Comparison of ENCODE assay signal across 33 cellular contexts in genomic region chr2:35125278-35125677, GRCh38.
"Had no signal": no experiment of that assay in that cellular context is flagged by ENCODE, and none has a peak within 500 bp of the region (broad histone marks: within the 10 kb centered on the region; RNA-seq: fewer than 3 reads in every experiment).

No MANE protein-coding gene starts in this region.

- H3K4me3 ChIP-seq: adrenal gland, body of pancreas, breast epithelium had no signal

- H3K4me1 Mint-ChIP-seq: activated B cell treated with CpG ODN at 0.5 μM for 24 hours; activated CD4-positive, alpha-beta T cell treated with anti-CD3 and anti-CD28 coated beads, Interleukin-2, amount 10 ng/mL, durations not matched to agents 24 days and 14 days; activated naive CD8-positive, alpha-beta T cell treated with anti-CD3 and anti-CD28 coated beads for 36 hours; activated T-helper 17 cell treated with anti-CD3 and anti-CD28 coated beads, Interleukin-2, amount 50 U/mL, for 72 hours; T-helper 17 cell had no signal

- H3K27me3 Mint-ChIP-seq: activated B cell treated with CpG ODN at 0.5 μM for 24 hours; activated CD4-positive, alpha-beta memory T cell treated with anti-CD3 and anti-CD28 coated beads for 36 hours; activated CD4-positive, alpha-beta T cell treated with anti-CD3 and anti-CD28 coated beads, Interleukin-2, amount 10 ng/mL, durations not matched to agents 24 days and 14 days; activated CD8-positive, alpha-beta T cell treated with anti-CD3 and anti-CD28 coated beads for 36 hours; activated naive CD8-positive, alpha-beta T cell treated with anti-CD3 and anti-CD28 coated beads for 36 hours; activated T-helper 17 cell treated with anti-CD3 and anti-CD28 coated beads, Interleukin-2, amount 50 U/mL, for 72 hours; T-helper 17 cell had no signal

- ATAC-seq: activated CD8-positive, alpha-beta T cell treated with anti-CD3 and anti-CD28 coated beads for 36 hours; activated naive CD4-positive, alpha-beta T cell treated with anti-CD3 and anti-CD28 coated beads, Interleukin-2, amount 50 U/mL, for 72 hours; activated T-cell treated with anti-CD3 and anti-CD28 coated beads, Interleukin-2, amount 50 U/mL, for 4 hours; activated T-cell treated with anti-CD3 and anti-CD28 coated beads, Interleukin-2, amount 50 U/mL, for 72 hours; activated T-helper 17 cell treated with anti-CD3 and anti-CD28 coated beads, Interleukin-2, amount 50 U/mL, for 72 hours; body of pancreas; T-helper 17 cell had no signal

- H3K27ac ChIP-seq: adrenal gland, body of pancreas, brain microvascular endothelial cell, breast epithelium, VCaP had no signal

- H3K4me1 ChIP-seq: adrenal gland, body of pancreas, breast epithelium had no signal

- H3K27ac Mint-ChIP-seq: activated B cell treated with CpG ODN at 0.5 μM for 24 hours; activated CD4-positive, alpha-beta memory T cell treated with anti-CD3 and anti-CD28 coated beads for 36 hours; activated CD4-positive, alpha-beta T cell treated with anti-CD3 and anti-CD28 coated beads, Interleukin-2, amount 10 ng/mL, durations not matched to agents 24 days and 14 days; activated CD8-positive, alpha-beta T cell treated with anti-CD3 and anti-CD28 coated beads for 36 hours; activated naive CD4-positive, alpha-beta T cell treated with anti-CD3 and anti-CD28 coated beads for 36 hours; activated naive CD4-positive, alpha-beta T cell treated with anti-CD3 and anti-CD28 coated beads, Interleukin-2, amount 50 U/mL, for 72 hours; activated naive CD8-positive, alpha-beta T cell treated with anti-CD3 and anti-CD28 coated beads for 36 hours; activated T-cell treated with anti-CD3 and anti-CD28 coated beads, Interleukin-2, amount 50 U/mL, for 72 hours; activated T-helper 1 cell treated with anti-CD3 and anti-CD28 coated beads, Interleukin-12 subunit alpha, Interleukin-12 subunit beta, Interleukin-2, Interleukin-4 antibody, amounts not matched to agents 30 ng/mL and 10 ng/mL and 1 ng/mL, durations not matched to agents 14 hours and 24 hours and 36 hours; activated T-helper 17 cell treated with anti-CD3 and anti-CD28 coated beads, Interleukin-2, amount 50 U/mL, for 72 hours; T-helper 17 cell; T-helper 2 cell treated with Interferon-gamma antibody and Interleukin-4, amounts not matched to agents 5 μg/mL and 100 μg/mL, for 36 hours had no signal

- H3K36me3 ChIP-seq: adrenal gland, brain microvascular endothelial cell, breast epithelium had no signal

- H3K9me3 ChIP-seq: adrenal gland, body of pancreas, breast epithelium had no signal

- H3K9me3 Mint-ChIP-seq: activated CD4-positive, alpha-beta T cell treated with anti-CD3 and anti-CD28 coated beads, Interleukin-2, amount 10 ng/mL, durations not matched to agents 24 days and 14 days; activated T-helper 1 cell treated with anti-CD3 and anti-CD28 coated beads, Interleukin-12 subunit alpha, Interleukin-12 subunit beta, Interleukin-2, Interleukin-4 antibody, amounts not matched to agents 30 ng/mL and 10 ng/mL and 1 ng/mL, durations not matched to agents 14 hours and 24 hours and 36 hours had no signal

- H3K4me3 Mint-ChIP-seq: activated B cell treated with CpG ODN at 0.5 μM for 24 hours; activated CD4-positive, alpha-beta memory T cell treated with anti-CD3 and anti-CD28 coated beads for 36 hours; activated CD4-positive, alpha-beta T cell treated with anti-CD3 and anti-CD28 coated beads, Interleukin-2, amount 10 ng/mL, durations not matched to agents 24 days and 14 days; activated CD8-positive, alpha-beta T cell treated with anti-CD3 and anti-CD28 coated beads for 36 hours; activated naive CD4-positive, alpha-beta T cell treated with anti-CD3 and anti-CD28 coated beads for 36 hours; activated naive CD8-positive, alpha-beta T cell treated with anti-CD3 and anti-CD28 coated beads for 36 hours; activated T-cell treated with anti-CD3 and anti-CD28 coated beads, Interleukin-2, amount 50 U/mL, for 4 hours; activated T-cell treated with anti-CD3 and anti-CD28 coated beads, Interleukin-2, amount 50 U/mL, for 72 hours; activated T-helper 1 cell treated with anti-CD3 and anti-CD28 coated beads, Interleukin-12 subunit alpha, Interleukin-12 subunit beta, Interleukin-2, Interleukin-4 antibody, amounts not matched to agents 30 ng/mL and 10 ng/mL and 1 ng/mL, durations not matched to agents 14 hours and 24 hours and 36 hours; activated T-helper 17 cell treated with anti-CD3 and anti-CD28 coated beads, Interleukin-2, amount 50 U/mL, for 72 hours; T-helper 17 cell; T-helper 2 cell treated with Interferon-gamma antibody and Interleukin-4, amounts not matched to agents 5 μg/mL and 100 μg/mL, for 36 hours had no signal

- DNase-seq: activated B cell treated with CpG ODN at 0.5 μM for 24 hours; activated CD4-positive, alpha-beta memory T cell treated with anti-CD3 and anti-CD28 coated beads for 36 hours; activated CD4-positive, alpha-beta T cell treated with anti-CD3 and anti-CD28 coated beads for 4 hours; activated CD4-positive, alpha-beta T cell treated with anti-CD3 and anti-CD28 coated beads, Interleukin-2, amount 10 ng/mL, durations not matched to agents 24 days and 14 days; activated CD4-positive, alpha-beta T cell treated with anti-CD3 and anti-CD28 coated beads, Interleukin-2, amount 50 U/mL, for 1 hour; activated CD4-positive, alpha-beta T cell treated with anti-CD3 and anti-CD28 coated beads, Interleukin-2, amount 50 U/mL, for 4 hours; activated CD4-positive, CD25-positive, alpha-beta regulatory T cell treated with anti-CD3 and anti-CD28 coated beads, Interleukin-2, amount 50 U/mL, for 72 hours; activated CD8-positive, alpha-beta memory T cell treated with anti-CD3 and anti-CD28 coated beads, Interleukin-2, amount 50 U/mL, for 4 hours; activated CD8-positive, alpha-beta T cell treated with anti-CD3 and anti-CD28 coated beads for 36 hours; activated effector memory CD4-positive, alpha-beta T cell treated with anti-CD3 and anti-CD28 coated beads, Interleukin-2, amount 50 U/mL, for 16 hours; activated gamma-delta T cell treated with Interleukin-2 at 50 U/mL for 16 hours; activated naive CD4-positive, alpha-beta T cell; activated naive CD4-positive, alpha-beta T cell treated with anti-CD3 and anti-CD28 coated beads for 36 hours; activated naive CD4-positive, alpha-beta T cell treated with anti-CD3 and anti-CD28 coated beads, Interleukin-2, amount 50 U/mL, for 16 hours; activated naive CD8-positive, alpha-beta T cell treated with anti-CD3 and anti-CD28 coated beads for 36 hours; activated T-cell treated with anti-CD3 and anti-CD28 coated beads for 4 hours; activated T-cell treated with anti-CD3 and anti-CD28 coated beads, Interleukin-2, amount 50 U/mL, for 1 hour; activated T-cell treated with anti-CD3 and anti-CD28 coated beads, Interleukin-2, amount 50 U/mL, for 4 hours; activated T-cell treated with anti-CD3 and anti-CD28 coated beads, Interleukin-2, amount 50 U/mL, for 72 hours; adrenal gland; amniotic stem cell; aorta; body of pancreas; brain microvascular endothelial cell; central memory CD4-positive, alpha-beta T cell; T-helper 17 cell; T-helper 9 cell had no signal

- H3K27me3 ChIP-seq: adrenal gland, body of pancreas, brain microvascular endothelial cell, breast epithelium had no signal

- H3K36me3 Mint-ChIP-seq: activated CD4-positive, alpha-beta memory T cell treated with anti-CD3 and anti-CD28 coated beads for 36 hours; activated naive CD4-positive, alpha-beta T cell treated with anti-CD3 and anti-CD28 coated beads, Interleukin-2, amount 50 U/mL, for 72 hours; activated naive CD8-positive, alpha-beta T cell treated with anti-CD3 and anti-CD28 coated beads for 36 hours had no signal
